ENCODE assay signal across 10 cellular contexts in the genomic region with DNA sequence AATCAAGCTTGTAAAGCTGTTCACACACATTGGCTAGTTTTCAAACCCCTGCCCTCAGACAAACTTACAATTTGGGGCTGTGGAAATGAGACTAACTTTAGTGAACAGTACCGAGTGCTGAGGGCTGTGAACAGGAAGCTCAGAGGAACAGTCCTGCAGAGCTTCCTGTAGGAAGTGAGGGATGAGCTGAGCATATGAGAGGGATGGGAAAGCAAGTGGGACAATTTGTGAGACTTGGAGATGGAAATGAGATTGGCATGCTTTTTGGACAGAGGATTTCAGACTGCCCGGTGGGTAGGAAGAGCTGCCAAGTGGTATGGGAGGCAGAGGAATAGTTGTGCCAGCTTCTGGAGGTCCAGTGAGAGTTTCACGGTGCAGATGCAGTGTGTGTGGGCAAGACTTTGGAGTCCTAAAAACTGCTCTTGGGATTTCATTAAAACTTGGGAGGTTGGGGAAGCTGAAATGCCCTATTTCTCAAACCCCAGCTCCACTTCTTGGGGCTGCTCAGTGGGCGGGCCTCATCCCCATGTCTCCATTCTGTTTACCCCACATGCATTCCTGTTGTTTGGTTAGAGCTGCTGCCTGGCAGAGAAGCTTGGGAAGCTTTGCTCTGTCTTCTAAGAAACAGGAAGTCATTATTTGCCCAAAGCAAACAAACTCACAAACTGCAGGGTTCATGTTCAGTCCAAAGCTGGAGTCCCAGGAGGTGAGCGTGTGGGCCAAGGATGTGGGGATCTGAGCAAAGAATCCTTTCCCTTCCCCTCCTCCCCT.
A peak's percentile ranks its signal among the peaks of the same experiment; 100 is the strongest.
DNase-seq lines count a peak whose midpoint lies in the region; ATAC-seq and TF ChIP-seq lines count a peak whose summit lies in the region.
"Had no signal": no experiment of that assay in that cellular context is flagged by ENCODE, and none has a peak within 500 bp of the region (broad histone marks: within the 10 kb centered on the region; RNA-seq: fewer than 3 reads in every experiment).

No MANE protein-coding gene starts in this region.

- H4K91ac ChIP-seq in IMR-90 (ENCODE audit: insufficient read depth, low read depth, low read length): peak overlapping the region; percentile 25

- peaks cover 11% of the 10 kb centered on the region for H3K4me1 ChIP-seq in IMR-90 (ENCODE audit: control insufficient read depth, insufficient read depth, low read length)
- H3K4me1 ChIP-seq in right lobe of liver: peaks cover 0 to 25% (median 3%) of the 10 kb centered on the region in 4 donors
- no peaks in the 10 kb centered on the region for H3K4me1 ChIP-seq in MM.1S (ENCODE audit: low read length)

- 0 out of 2 replicates have a peak overlapping the region, but pooled peaks have one; percentile 8 for H2BK20ac ChIP-seq in IMR-90 (ENCODE audit: low read depth, low read length)

- DNase-seq in AG09319 (ENCODE audit: extremely low read depth, low read depth): peak; percentile 14
- DNase-seq in IMR-90: peak; percentile 20
- peak; percentile 32 for DNase-seq in brain pericyte (ENCODE audit: low read depth, low spot score)
- DNase-seq in right lobe of liver: peak in 1 of 3 donors; percentile 25
- DNase-seq in COLO829 (ENCODE audit: low spot score): no peak
- DNase-seq in glutamatergic neuron: no peak
- DNase-seq in MM.1S: no peak
- no peak for DNase-seq in cerebellum (ENCODE audit: low spot score)
- DNase-seq: activated B cell treated with CpG ODN at 0.5 μM for 24 hours had no signal

- no TSS peak for BruUV-seq in IMR-90 (replicated peaks; lab: Mats Ljungman, UMichigan)

- H3K9me2 ChIP-seq in MM.1S (replicated peaks; ENCODE audit: insufficient read depth, low read length): no peaks in the 10 kb centered on the region

- H3K9me3 Mint-ChIP-seq in glutamatergic neuron (ENCODE audit: unreplicated experiment): no peaks in the 10 kb centered on the region
- H3K9me3 Mint-ChIP-seq: activated B cell treated with CpG ODN at 0.5 μM for 24 hours had no signal

- in situ Hi-C loops in IMR-90 (cut with MboI; ENCODE audit: low sequenced_read_pairs): no loop called here

- peaks cover 15% of the 10 kb centered on the region; the same call in 1 of the 2 replicates for H3K9me1 ChIP-seq in IMR-90 (ENCODE audit: insufficient read depth, low read length)

- peak overlapping the region; percentile 0 to 67; a peak in 2 of 4 replicates for H4K8ac ChIP-seq in IMR-90 (ENCODE audit: low read depth in 2 of 2, low read length in 2 of 2)

- no peak overlapping the region for H4K5ac ChIP-seq in IMR-90 (ENCODE audit: low read depth, low read length)

- ATAC-seq in IMR-90 (ENCODE audit: low read depth): peak; percentile 78
- peak; percentile 53 to 79 (median 77) for ATAC-seq in right lobe of liver

- POLR2A ChIA-PET in IMR-90 (lab: Charles Lee; ENCODE audit: unreplicated experiment): interaction anchor here (0.6 kb wide), 1 partner anchor 585 kb away, joined by 3 read pairs; no protein-coding TSS in a partner anchor

- no peak overlapping the region for H2BK5ac ChIP-seq in IMR-90 (ENCODE audit: low read depth, low read length, poor library complexity, severe bottlenecking)

- H2AK9ac ChIP-seq in IMR-90 (replicated peaks; ENCODE audit: low read depth, low read length, poor library complexity): no peak overlapping the region

- no peaks in the 10 kb centered on the region for H3K79me2 ChIP-seq in MM.1S (ENCODE audit: low read length)

- TF ChIP-seq RAD21 in IMR-90 (IDR thresholded peaks at IDR 0.05; ENCODE audit: low read length): no peak

- peak overlapping the region; percentile 15; the same call in 1 of the 2 replicates for H3K4ac ChIP-seq in IMR-90 (ENCODE audit: low read depth, low read length)

- no peaks in the 10 kb centered on the region for H3F3A ChIP-seq in MM.1S (ENCODE audit: insufficient read depth, low read length)

- H3K27ac Mint-ChIP-seq in glutamatergic neuron (ENCODE audit: unreplicated experiment): no peak overlapping the region
- H3K27ac Mint-ChIP-seq: activated B cell treated with CpG ODN at 0.5 μM for 24 hours had no signal

- H2BK15ac ChIP-seq in IMR-90 (ENCODE audit: low read depth, low read length): 0 out of 3 replicates have a peak overlapping the region, but pooled peaks have one; percentile 11

- peaks cover 5% of the 10 kb centered on the region for H3K36me3 Mint-ChIP-seq in glutamatergic neuron (ENCODE audit: unreplicated experiment)

- no peak overlapping the region for H3K27ac ChIP-seq in IMR-90 (ENCODE audit: insufficient read depth, low read length)
- H3K27ac ChIP-seq in right lobe of liver: no peak overlapping the region
- no peak overlapping the region for H3K27ac ChIP-seq in MM.1S (ENCODE audit: low read length)
- H3K27ac ChIP-seq: KMS-11 had no signal

- CTCF ChIA-PET in IMR-90 (lab: Yijun Ruan, JAX): interaction anchor here (0.6 kb wide), 1 partner anchor 57 kb away, joined by 3 read pairs; no protein-coding TSS in a partner anchor

- peak overlapping the region; percentile 33; the same call in 1 of the 2 replicates for H2AK5ac ChIP-seq in IMR-90 (ENCODE audit: low read depth, low read length)

- no peak for TF ChIP-seq CTCF in AG09319 (IDR thresholded peaks at IDR 0.05; ENCODE audit: low read depth, low read length)
- TF ChIP-seq CTCF in IMR-90 (conservative IDR thresholded peaks at IDR 0.05; ENCODE audit: low read depth, low read length): no peak
- no peak for TF ChIP-seq CTCF in right lobe of liver (IDR thresholded peaks at IDR 0.05)
- TF ChIP-seq CTCF in glutamatergic neuron (IDR thresholded peaks at IDR 0.05; ENCODE audit: partially characterized antibody, unreplicated experiment): no peak
- no peak for TF ChIP-seq CTCF in MM.1S (IDR thresholded peaks at IDR 0.05; ENCODE audit: low read length)

- H2AFZ ChIP-seq in IMR-90 (replicated peaks; ENCODE audit: low read length, poor library complexity) (no peak overlapping the region), MM.1S (ENCODE audit: low read length) (no peak overlapping the region)

- H3K14ac ChIP-seq in IMR-90 (replicated peaks; ENCODE audit: low read depth, low read length): no peak overlapping the region; the same call in 1 of the 2 replicates

- H3K27me3 ChIP-seq in IMR-90 (ENCODE audit: control insufficient read depth, insufficient read depth, low read length) (peaks cover 4% of the 10 kb centered on the region), right lobe of liver (no peaks in the 10 kb centered on the region), MM.1S (replicated peaks; ENCODE audit: insufficient read depth, low read length) (no peaks in the 10 kb centered on the region)

- no peaks in the 10 kb centered on the region for H3K9me3 ChIP-seq in IMR-90 (ENCODE audit: control insufficient read depth, insufficient read depth, low read length)
- H3K9me3 ChIP-seq in right lobe of liver: no peaks in the 10 kb centered on the region
- no peaks in the 10 kb centered on the region for H3K9me3 ChIP-seq in MM.1S (replicated peaks; ENCODE audit: insufficient read depth, low read length)

- no peak overlapping the region; the same call in 1 of the 2 replicates for H3K18ac ChIP-seq in IMR-90 (ENCODE audit: low read depth, low read length)

- WGBS in IMR-90 (ENCODE audit: extremely low coverage in 2 of 2, insufficient read length in 1 of 2), 2 experiments: 42% methylated on average over 2 of the region's 5 CpGs; no CpG with 5 or more reads in 1 of the 2 experiments
- WGBS in right lobe of liver (ENCODE audit: insufficient coverage, low coverage, low lambda C conversion rate, missing lambda C conversion rate): 29% methylated on average over 4 of the region's 5 CpGs

- peak overlapping the region; percentile 49; the same call in 1 of the 2 replicates for H2BK120ac ChIP-seq in IMR-90 (ENCODE audit: low read depth, low read length)

- no peak for TF ChIP-seq POLR2A in IMR-90 (IDR thresholded peaks at IDR 0.05; ENCODE audit: low read depth, low read length)
- no peak for TF ChIP-seq POLR2A in right lobe of liver (IDR thresholded peaks at IDR 0.05)

- no peak overlapping the region for H3K4me3 Mint-ChIP-seq in glutamatergic neuron (ENCODE audit: unreplicated experiment)
- H3K4me3 Mint-ChIP-seq: activated B cell treated with CpG ODN at 0.5 μM for 24 hours had no signal

- no peaks in the 10 kb centered on the region for H4K20me1 ChIP-seq in IMR-90 (ENCODE audit: insufficient read depth, low read length)
- no peaks in the 10 kb centered on the region for H4K20me1 ChIP-seq in MM.1S (ENCODE audit: insufficient read depth, low read length)

- H3K36me3 ChIP-seq in IMR-90 (ENCODE audit: control insufficient read depth, insufficient read depth, low read length): no peaks in the 10 kb centered on the region
- H3K36me3 ChIP-seq in right lobe of liver: no peaks in the 10 kb centered on the region
- no peaks in the 10 kb centered on the region for H3K36me3 ChIP-seq in MM.1S (replicated peaks; ENCODE audit: insufficient read depth, low read length)

- H3K79me1 ChIP-seq in IMR-90 (ENCODE audit: low read depth in 1 of 2, low read length in 2 of 2): no peaks in the 10 kb centered on the region

- H3K9ac ChIP-seq in IMR-90 (ENCODE audit: low read depth, low read length) (no peak overlapping the region), MM.1S (ENCODE audit: low read length) (no peak overlapping the region)
- H3K9ac ChIP-seq: KMS-11 had no signal

- peak overlapping the region; percentile 33 for H3K23ac ChIP-seq in IMR-90 (ENCODE audit: low read depth, low read length)

- intact Hi-C loops in IMR-90 (cut with micrococcal nuclease) (no loop called here), right lobe of liver (cut with DNase I) (no loop called here)

- no peak overlapping the region for H3K56ac ChIP-seq in IMR-90 (ENCODE audit: extremely low read depth, insufficient read depth, low read length)

- H3K4me2 ChIP-seq in IMR-90 (ENCODE audit: low read depth, low read length) (no peak overlapping the region), MM.1S (ENCODE audit: low read depth, low read length) (no peak overlapping the region)
- H3K4me2 ChIP-seq: KMS-11 had no signal

- no peaks in the 10 kb centered on the region for H3K4me1 Mint-ChIP-seq in glutamatergic neuron (ENCODE audit: low read depth, unreplicated experiment)
- H3K4me1 Mint-ChIP-seq: activated B cell treated with CpG ODN at 0.5 μM for 24 hours had no signal

- H3K27me3 Mint-ChIP-seq in glutamatergic neuron (ENCODE audit: unreplicated experiment): peaks cover 3% of the 10 kb centered on the region

- H3K4me3 ChIP-seq in IMR-90 (ENCODE audit: insufficient read depth, low read depth, low read length) (no peak overlapping the region), right lobe of liver (no peak overlapping the region), MM.1S (ENCODE audit: low read length) (no peak overlapping the region)

- dilution Hi-C loops in IMR-90 (cut with HindIII; ENCODE audit: low sequenced_read_pairs, unreplicated experiment): no loop called here

TF ChIP-seq in IMR-90, 13 proteins besides CTCF, POLR2A, EP300 and RAD21 (continues in another document):
- no peak for TF ChIP-seq RFX5 (IDR thresholded peaks at IDR 0.05; ENCODE audit: low read depth, low read length)

Comparison
In these comparisons a context has a peak if more than half of its experiments do, and no peak if none do; other contexts are left out.
1. DNase-seq: peak in AG09319 (single experiment), IMR-90 (single experiment) and brain pericyte (single experiment); none in COLO829 (single experiment), glutamatergic neuron (single experiment), MM.1S (single experiment) and cerebellum (single experiment).